In the genomic region with DNA sequence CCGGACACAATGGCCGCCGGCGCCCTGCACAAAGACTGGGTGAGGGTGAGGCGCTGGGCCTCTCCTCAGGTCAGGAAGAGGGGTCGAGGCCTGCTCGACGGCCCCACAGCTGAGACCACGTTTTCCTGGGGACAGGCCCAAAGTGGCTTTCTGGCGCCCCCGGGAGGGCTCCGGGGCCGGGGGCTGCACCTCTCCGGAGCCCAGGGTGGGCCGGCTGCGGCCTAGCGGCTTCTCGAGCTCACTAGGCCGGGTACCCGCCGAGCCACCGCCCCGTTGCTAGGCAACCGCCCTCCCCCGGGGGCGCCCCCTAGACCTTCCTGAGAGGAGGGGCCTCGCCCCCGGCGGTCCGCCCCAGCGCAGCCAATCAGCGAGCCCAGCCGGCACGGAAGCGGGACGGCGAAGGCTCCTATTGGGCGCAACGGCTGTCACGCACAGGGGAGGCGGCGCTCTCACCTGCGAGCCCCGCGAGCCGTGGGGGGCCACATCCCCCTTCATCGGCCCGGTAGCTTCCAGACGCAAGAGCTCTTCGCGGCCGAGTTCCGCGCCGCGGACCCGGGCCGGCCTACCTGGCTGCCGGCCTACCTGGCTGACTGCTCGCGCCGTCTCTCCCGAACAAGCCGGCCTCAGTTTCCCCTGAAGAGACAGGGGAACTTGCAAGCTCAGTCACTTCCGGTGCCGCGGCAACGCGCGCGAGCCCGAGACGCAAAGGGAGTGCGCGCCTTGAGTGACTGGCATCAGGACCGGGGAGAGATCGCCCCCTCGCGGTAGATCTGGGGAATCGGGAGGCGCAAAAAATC, we compare ENCODE assay signal across 2 cellular contexts.
A peak's percentile ranks its signal among the peaks of the same experiment; 100 is the strongest.
TF ChIP-seq lines count a peak whose summit lies in the region.

No MANE protein-coding gene starts in this region.

TF ChIP-seq in A549, 52 proteins besides CTCF, POLR2A, EP300 and RAD21 (continues in another document):
- no peak for TF ChIP-seq ZFP36 (IDR thresholded peaks at IDR 0.05; ENCODE audit: borderline replicate concordance, partially characterized antibody)
- TF ChIP-seq HOXB5 (CRISPR knock-in tag; IDR thresholded peaks at IDR 0.05) = peak; percentile 89
- TF ChIP-seq, protein P1, sequence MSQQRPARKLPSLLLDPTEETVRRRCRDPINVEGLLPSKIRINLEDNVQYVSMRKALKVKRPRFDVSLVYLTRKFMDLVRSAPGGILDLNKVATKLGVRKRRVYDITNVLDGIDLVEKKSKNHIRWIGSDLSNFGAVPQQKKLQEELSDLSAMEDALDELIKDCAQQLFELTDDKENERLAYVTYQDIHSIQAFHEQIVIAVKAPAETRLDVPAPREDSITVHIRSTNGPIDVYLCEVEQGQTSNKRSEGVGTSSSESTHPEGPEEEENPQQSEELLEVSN (IDR thresholded peaks at IDR 0.05; ENCODE audit: borderline replicate concordance, low read depth) = 0 out of 2 replicates have a peak, but pooled peaks have one; percentile 24
- peak; percentile 79 for TF ChIP-seq EHF (CRISPR knock-in tag; IDR thresholded peaks at IDR 0.05)
- peak; percentile 97 for TF ChIP-seq PBX3 (IDR thresholded peaks at IDR 0.05)
- TF ChIP-seq KDM5A (IDR thresholded peaks at IDR 0.05) = no peak
- TF ChIP-seq GATA3 (IDR thresholded peaks at IDR 0.05; ENCODE audit: borderline replicate concordance) = no peak
- TF ChIP-seq SMC3 (IDR thresholded peaks at IDR 0.05) = peak; percentile 97
- no peak for TF ChIP-seq FOSL2 (IDR thresholded peaks at IDR 0.05)
- peak; percentile 23; the same call in 1 of the 2 replicates for TF ChIP-seq FOSL2 (CRISPR knock-in tag; IDR thresholded peaks at IDR 0.05)
- TF ChIP-seq MAZ (IDR thresholded peaks at IDR 0.05; ENCODE audit: borderline replicate concordance, low read depth, low read length) = no peak
- TF ChIP-seq CBX8 (IDR thresholded peaks at IDR 0.05) = no peak
- TF ChIP-seq NPAS2 (CRISPR knock-in tag; IDR thresholded peaks at IDR 0.05; ENCODE audit: borderline replicate concordance) = no peak
- TF ChIP-seq ZC3H11A (IDR thresholded peaks at IDR 0.05) = no peak
- TF ChIP-seq TP53 (CRISPR knock-in tag; IDR thresholded peaks at IDR 0.05) = no peak; the same call in 1 of the 2 replicates
- TF ChIP-seq MAFK (IDR thresholded peaks at IDR 0.05; ENCODE audit: partially characterized antibody) = peak; percentile 47
- peak; percentile 66; the same call in 1 of the 2 replicates for TF ChIP-seq FOXS1 (CRISPR knock-in tag; IDR thresholded peaks at IDR 0.05)
- no peak; the same call in none of the 2 replicates for TF ChIP-seq RFX5 (IDR thresholded peaks at IDR 0.05)
- no peak for TF ChIP-seq KDM1A (IDR thresholded peaks at IDR 0.05; ENCODE audit: low read depth)
- no peak for TF ChIP-seq TFCP2L1 (CRISPR knock-in tag; IDR thresholded peaks at IDR 0.05)
- no peak for TF ChIP-seq NFE2L2 (conservative IDR thresholded peaks at IDR 0.05; ENCODE audit: low read length)
- TF ChIP-seq BHLHE40 (IDR thresholded peaks at IDR 0.05; ENCODE audit: low read depth, low read length) = no peak; the same call in 1 of the 2 replicates
- TF ChIP-seq CEBPB (IDR thresholded peaks at IDR 0.05) = no peak
- peak; percentile 45; the same call in 1 of the 2 replicates for TF ChIP-seq HOXA7 (CRISPR knock-in tag; IDR thresholded peaks at IDR 0.05)
- TF ChIP-seq MAX (IDR thresholded peaks at IDR 0.05) = peak; percentile 45; the same call in 1 of the 2 replicates
- peak; percentile 51; the same call in 1 of the 2 replicates for TF ChIP-seq REST (IDR thresholded peaks at IDR 0.05)
- no peak for TF ChIP-seq HDAC2 (IDR thresholded peaks at IDR 0.05)
- TF ChIP-seq PHF8 (IDR thresholded peaks at IDR 0.05; ENCODE audit: borderline replicate concordance, low read depth) = peak; percentile 88
- peak; percentile 6; the same call in 1 of the 3 replicates for TF ChIP-seq BCL3 (IDR thresholded peaks at IDR 0.05)

TF ChIP-seq in K562, 482 proteins besides CTCF, POLR2A, EP300 and RAD21 (continues in another document):
- TF ChIP-seq USF2 (CRISPR knock-in tag; IDR thresholded peaks at IDR 0.05) = no peak; the same call in 1 of the 2 replicates
- TF ChIP-seq SNIP1 (IDR thresholded peaks at IDR 0.05; ENCODE audit: low read depth) = peak; percentile 73; the same call in 1 of the 2 replicates
- 0 out of 2 replicates have a peak, but pooled peaks have one; percentile 19 for TF ChIP-seq ZNF133 (CRISPR knock-in tag; IDR thresholded peaks at IDR 0.05)
- peak; percentile 56 for TF ChIP-seq TAF7 (tag; IDR thresholded peaks at IDR 0.05)
- 0 out of 2 replicates have a peak, but pooled peaks have one; percentile 51 for TF ChIP-seq MYNN (IDR thresholded peaks at IDR 0.05)
- TF ChIP-seq MYNN (CRISPR knock-in tag; IDR thresholded peaks at IDR 0.05) = no peak
- peak; percentile 87 for TF ChIP-seq ZBTB40 (IDR thresholded peaks at IDR 0.05)
- TF ChIP-seq ZBTB40 (CRISPR knock-in tag; IDR thresholded peaks at IDR 0.05) = no peak
- peak; percentile 87 for TF ChIP-seq XRCC5 (IDR thresholded peaks at IDR 0.05; ENCODE audit: low read depth, low read length)
- peak; percentile 13; the same call in 1 of the 2 replicates for TF ChIP-seq NKRF (IDR thresholded peaks at IDR 0.05; ENCODE audit: borderline replicate concordance)
- TF ChIP-seq ZNF655 (CRISPR knock-in tag; IDR thresholded peaks at IDR 0.05) = no peak
- TF ChIP-seq THRAP3 (IDR thresholded peaks at IDR 0.05; ENCODE audit: borderline replicate concordance) = no peak
- TF ChIP-seq HDGF (IDR thresholded peaks at IDR 0.05) = no peak
- TF ChIP-seq ELF1 (tag; IDR thresholded peaks at IDR 0.05) = peak; percentile 91
- 0 out of 2 replicates have a peak, but pooled peaks have one; percentile 15 for TF ChIP-seq BHLHE40 (IDR thresholded peaks at IDR 0.05; ENCODE audit: low read length)
- TF ChIP-seq SMC3 (conservative IDR thresholded peaks at IDR 0.05; ENCODE audit: insufficient read depth, low read depth, low read length) = peak; percentile 93
- TF ChIP-seq ZKSCAN1 (IDR thresholded peaks at IDR 0.05; ENCODE audit: low read depth, low read length) = no peak; the same call in 1 of the 2 replicates
- peak; percentile 67 to 76 for TF ChIP-seq NRF1 (conservative IDR thresholded peaks at IDR 0.05 in 1 of 2, IDR thresholded peaks at IDR 0.05 in 1 of 2)
- peak; percentile 79 for TF ChIP-seq SMAD3 (CRISPR knock-in tag; conservative IDR thresholded peaks at IDR 0.05)
- peak; percentile 83; the same call in 1 of the 2 replicates for TF ChIP-seq ARID4B (CRISPR knock-in tag; IDR thresholded peaks at IDR 0.05)
- no peak for TF ChIP-seq MAFF (IDR thresholded peaks at IDR 0.05; ENCODE audit: low read length)
